In genomic region chr2:134402385-134402784, GRCh38 we compare ENCODE assay signal across 13 cellular contexts.
DNase-seq lines count a peak whose midpoint lies in the region; ATAC-seq and TF ChIP-seq lines count a peak whose summit lies in the region.
"Had no signal": no experiment of that assay in that cellular context is flagged by ENCODE, and none has a peak within 500 bp of the region (broad histone marks: within the 10 kb centered on the region; RNA-seq: fewer than 3 reads in every experiment).

No MANE protein-coding gene starts in this region.

- H3K79me2 ChIP-seq in mammary epithelial cell (ENCODE audit: insufficient read depth, low read length): no peaks in the 10 kb centered on the region
- H3K79me2 ChIP-seq: hepatocyte had no signal

- no peak for TF ChIP-seq POLR2A in right lobe of liver (IDR thresholded peaks at IDR 0.05)

- H3K4me1 ChIP-seq in mammary epithelial cell (ENCODE audit: insufficient read depth, low read length) (peaks cover 66% of the 10 kb centered on the region), right lobe of liver (peaks cover 0 to 30% (median 14%) of the 10 kb centered on the region in 4 donors)

- in situ Hi-C loops in mammary epithelial cell (cut with MboI; ENCODE audit: low sequenced_read_pairs in 2 of 2): loop anchor here in 1 of 2 donors (25.0 kb wide), 3 partner anchors 165 to 515 kb away; no protein-coding TSS in a partner anchor

- H3K36me3 ChIP-seq in mammary epithelial cell (ENCODE audit: insufficient read depth, low read length): no peaks in the 10 kb centered on the region
- H3K36me3 ChIP-seq in right lobe of liver: no peaks in the 10 kb centered on the region

- no peak overlapping the region for H3K9ac ChIP-seq in mammary epithelial cell (ENCODE audit: insufficient read depth, low read length)

- CTCF ChIA-PET in MCF 10A (lab: Yijun Ruan, JAX) (interaction anchor here (1.3 to 5.9 kb wide), 3 partner anchors 10 to 48 kb away, joined by 4 to 63 read pairs (median 5); no protein-coding TSS in a partner anchor), mammary epithelial cell (lab: Charles Lee; ENCODE audit: low non-redundant PET) (no interaction called here)

- no peak overlapping the region for H3K4me3 Mint-ChIP-seq in MCF 10A (ENCODE audit: unreplicated experiment)
- H3K4me3 Mint-ChIP-seq in chondrocyte (ENCODE audit: unreplicated experiment): no peak overlapping the region
- H3K4me3 Mint-ChIP-seq: activated CD4-positive, alpha-beta memory T cell treated with anti-CD3 and anti-CD28 coated beads for 36 hours had no signal

- H3K4me2 ChIP-seq in mammary epithelial cell (ENCODE audit: insufficient read depth, low read depth, low read length): no peak overlapping the region
- H3K4me2 ChIP-seq: hepatocyte had no signal

- peak overlapping the region; percentile 8 for H3K27ac Mint-ChIP-seq in MCF 10A (ENCODE audit: low read depth, unreplicated experiment)
- peak overlapping the region; percentile 79 for H3K27ac Mint-ChIP-seq in chondrocyte (ENCODE audit: unreplicated experiment)
- H3K27ac Mint-ChIP-seq: activated CD4-positive, alpha-beta memory T cell treated with anti-CD3 and anti-CD28 coated beads for 36 hours had no signal

- H3K4me3 ChIP-seq in mammary epithelial cell (replicated peaks in 1 of 3; ENCODE audit: insufficient read depth in 1 of 3, low read depth in 2 of 3, low read length in 3 of 3): no peak overlapping the region
- no peak overlapping the region for H3K4me3 ChIP-seq in right lobe of liver
- H3K4me3 ChIP-seq: hepatocyte, SJCRH30 had no signal

- H3K4me1 Mint-ChIP-seq in MCF 10A (ENCODE audit: insufficient read depth, unreplicated experiment) (peaks cover 79% of the 10 kb centered on the region), chondrocyte (ENCODE audit: low read depth) (peaks cover 30% of the 10 kb centered on the region)

- H4K20me1 ChIP-seq in mammary epithelial cell (ENCODE audit: insufficient read depth, low read length): no peaks in the 10 kb centered on the region

- H3K9me3 ChIP-seq in mammary epithelial cell (replicated peaks; ENCODE audit: insufficient read depth, low read length) (no peaks in the 10 kb centered on the region), right lobe of liver (no peaks in the 10 kb centered on the region)
- H3K9me3 ChIP-seq: SJCRH30 had no signal

- H3K27me3 ChIP-seq in mammary epithelial cell (ENCODE audit: insufficient read depth, low read length) (no peaks in the 10 kb centered on the region), right lobe of liver (no peaks in the 10 kb centered on the region)
- H3K27me3 ChIP-seq: hepatocyte, SJCRH30 had no signal

- POLR2A ChIA-PET in MCF 10A (lab: Yijun Ruan, JAX): interaction anchor here (0.9 to 3.2 kb wide), 2 partner anchors 10 to 11 kb away, joined by 3 to 10 read pairs; no protein-coding TSS in a partner anchor

- no TSS peak for BruUV-seq in MCF 10A (replicated peaks; lab: Mats Ljungman, UMichigan)
- no TSS peak for BruUV-seq in mammary epithelial cell (replicated peaks; lab: Mats Ljungman, UMichigan)

- H3K9me3 Mint-ChIP-seq in MCF 10A (ENCODE audit: unreplicated experiment) (no peaks in the 10 kb centered on the region), chondrocyte (ENCODE audit: low read depth) (no peaks in the 10 kb centered on the region)
- H3K9me3 Mint-ChIP-seq: activated CD4-positive, alpha-beta memory T cell treated with anti-CD3 and anti-CD28 coated beads for 36 hours had no signal

- peak; percentile 84 for DNase-seq in MCF 10A (ENCODE audit: unreplicated experiment)
- DNase-seq in mammary epithelial cell: no peak
- DNase-seq in chondrocyte (ENCODE audit: low spot score): no peak
- DNase-seq in right lobe of liver: peak; percentile 54 to 80 (median 73)
- no peak for DNase-seq in H4 (ENCODE audit: low spot score)
- no peak for DNase-seq in islet precursor cell
- DNase-seq in NCI-H187 treated with DMSO at 0.1 percent for 48 hours (lab: John Stamatoyannopoulos, UW): no peak
- DNase-seq: activated CD4-positive, alpha-beta memory T cell treated with anti-CD3 and anti-CD28 coated beads for 36 hours; amniotic stem cell; NCI-H1105 treated with DMSO at 0.1 percent for 48 hours; SJCRH30 had no signal

- 8% methylated on average over 1 of the region's 1 CpG for WGBS in mammary epithelial cell (ENCODE audit: low coverage, missing lambda C conversion rate)
- WGBS in right lobe of liver (ENCODE audit: insufficient coverage, low coverage, low lambda C conversion rate, missing lambda C conversion rate): 12% methylated on average over 1 of the region's 1 CpG

- intact Hi-C loops in MCF 10A (cut with micrococcal nuclease): no loop called here
- intact Hi-C loops in mammary epithelial cell (cut with micrococcal nuclease): no loop called here
- intact Hi-C loops in right lobe of liver (cut with DNase I): no loop called here

- no peak overlapping the region for H2AFZ ChIP-seq in mammary epithelial cell (ENCODE audit: low read depth, low read length)
- H2AFZ ChIP-seq: hepatocyte had no signal

- H3K36me3 Mint-ChIP-seq in MCF 10A (ENCODE audit: insufficient read depth, unreplicated experiment) (no peaks in the 10 kb centered on the region), chondrocyte (ENCODE audit: low read depth) (peaks cover 4% of the 10 kb centered on the region)

- no peak overlapping the region for H3K27ac ChIP-seq in mammary epithelial cell (ENCODE audit: insufficient read depth, low read depth, low read length)
- peak overlapping the region in 2 of 3 donors; percentile 33 to 59 for H3K27ac ChIP-seq in right lobe of liver
- H3K27ac ChIP-seq: hepatocyte, SJCRH30 had no signal

- H3K27me3 Mint-ChIP-seq in MCF 10A (ENCODE audit: insufficient read depth, unreplicated experiment) (no peaks in the 10 kb centered on the region), chondrocyte (ENCODE audit: low read depth) (no peaks in the 10 kb centered on the region)
- H3K27me3 Mint-ChIP-seq: activated CD4-positive, alpha-beta memory T cell treated with anti-CD3 and anti-CD28 coated beads for 36 hours had no signal

- ATAC-seq in right lobe of liver (peak; percentile 92 to 98 (median 94)), HG03469 (IDR thresholded peaks at IDR 0.05; ENCODE audit: unreplicated experiment) (no peak)

- dilution Hi-C loops in mammary epithelial cell (cut with HindIII; ENCODE audit: low sequenced_read_pairs): no loop called here

- TF ChIP-seq CTCF in MCF 10A (IDR thresholded peaks at IDR 0.05; ENCODE audit: unreplicated experiment) (no peak), mammary epithelial cell (conservative IDR thresholded peaks at IDR 0.05 in 1 of 2, IDR thresholded peaks at IDR 0.05 in 1 of 2; ENCODE audit: extremely low read depth in 1 of 2, insufficient read depth in 1 of 2, low read depth in 1 of 2, low read length in 2 of 2) (no peak), chondrocyte (IDR thresholded peaks at IDR 0.05) (no peak), right lobe of liver (IDR thresholded peaks at IDR 0.05) (no peak)

Comparison
In these comparisons a context has a peak if more than half of its experiments do, and no peak if none do; other contexts are left out.
1. DNase-seq: peak in MCF 10A (single experiment) and right lobe of liver (3 of 3); none in mammary epithelial cell (single experiment), chondrocyte (single experiment), H4 (single experiment), islet precursor cell (single experiment) and NCI-H187 treated with DMSO at 0.1 percent for 48 hours (single experiment).